ENCODE assay signal across 8 cellular contexts in genomic region chr6:146028250-146028789, GRCh38. TPM values are rescaled to one million over a fixed set of nuclear protein-coding genes. Genes with fewer than 3 reads are reported as not detected.
DNase-seq lines count a peak whose midpoint lies in the region; ATAC-seq and TF ChIP-seq lines count a peak whose summit lies in the region.

No MANE protein-coding gene starts in this region.

- H3K4me1 ChIP-seq in GM23338 (ENCODE audit: insufficient read depth) (peaks cover 6% of the 10 kb centered on the region; the same call in 1 of the 2 replicates), iPS DF 6.9 (ENCODE audit: control insufficient read depth, insufficient read depth, low read length) (no peaks in the 10 kb centered on the region), skeletal muscle satellite cell (ENCODE audit: control insufficient read depth, insufficient read depth, low read length) (no peaks in the 10 kb centered on the region)

- peaks cover 11% of the 10 kb centered on the region for H3K4me1 Mint-ChIP-seq in GM23338

- no peaks in the 10 kb centered on the region for H3K79me2 ChIP-seq in GM23338 (replicated peaks; ENCODE audit: insufficient read depth)

- H3K27ac ChIP-seq in GM23338 (ENCODE audit: low read depth) = no peak overlapping the region
- H3K27ac ChIP-seq in iPS DF 6.9 (ENCODE audit: low read length) = no peak overlapping the region

- no peak for TF ChIP-seq CTCF in GM23338 (conservative IDR thresholded peaks at IDR 0.05; ENCODE audit: low read depth in 2 of 2)

- H2AFZ ChIP-seq in GM23338 = peak overlapping the region; percentile 99

- H3K36me3 Mint-ChIP-seq in GM23338 (ENCODE audit: low read depth) = no peaks in the 10 kb centered on the region

- no peaks in the 10 kb centered on the region for H3K9me3 Mint-ChIP-seq in GM23338

- H3K27me3 ChIP-seq in GM23338 (ENCODE audit: insufficient read depth) (peaks cover 48% of the 10 kb centered on the region), iPS DF 6.9 (ENCODE audit: control insufficient read depth, insufficient read depth, low read length) (peaks cover 2% of the 10 kb centered on the region; the same call in 1 of the 2 replicates), skeletal muscle satellite cell (ENCODE audit: control insufficient read depth, insufficient read depth, low read length) (peaks cover 48% of the 10 kb centered on the region)

- H3K4me3 ChIP-seq in GM23338 = peak overlapping the region; percentile 72
- peak overlapping the region; percentile 53; the same call in 1 of the 2 replicates for H3K4me3 ChIP-seq in iPS DF 6.9 (ENCODE audit: low read length)
- H3K4me3 ChIP-seq in skeletal muscle satellite cell (ENCODE audit: low read length) = peak overlapping the region; percentile 71

- no peaks in the 10 kb centered on the region for H3K36me3 ChIP-seq in GM23338 (ENCODE audit: insufficient read depth)
- no peaks in the 10 kb centered on the region for H3K36me3 ChIP-seq in iPS DF 6.9 (ENCODE audit: control insufficient read depth, insufficient read depth, low read length)
- no peaks in the 10 kb centered on the region for H3K36me3 ChIP-seq in skeletal muscle satellite cell (ENCODE audit: insufficient read depth, low read length)

- no peaks in the 10 kb centered on the region for H4K20me1 ChIP-seq in GM23338 (replicated peaks; ENCODE audit: insufficient read depth)

- peak overlapping the region; percentile 88 for H3K4me3 Mint-ChIP-seq in GM23338

- no peaks in the 10 kb centered on the region for H3K9me3 ChIP-seq in iPS DF 6.9 (ENCODE audit: control insufficient read depth, insufficient read depth, low read length)
- H3K9me3 ChIP-seq in skeletal muscle satellite cell (replicated peaks; ENCODE audit: low read length) = no peaks in the 10 kb centered on the region

- peak overlapping the region; percentile 86 for H3K4me2 ChIP-seq in GM23338
- H3K4me2 ChIP-seq in skeletal muscle satellite cell (ENCODE audit: low read length) = peak overlapping the region; percentile 90

- ATAC-seq in GM23338 = peak; percentile 91

- no peaks in the 10 kb centered on the region for H3K9me2 ChIP-seq in GM23338 (ENCODE audit: insufficient read depth)

- WGBS in iPS DF 6.9 (ENCODE audit: insufficient coverage, insufficient read length) = no CpG with 5 or more reads among the region's 19 CpGs

- no peaks in the 10 kb centered on the region for H3F3A ChIP-seq in GM23338 (replicated peaks; ENCODE audit: low read depth)

- H3K27me3 Mint-ChIP-seq in GM23338 (ENCODE audit: insufficient read depth, low read depth, poor library complexity) = peaks cover 31% of the 10 kb centered on the region

- peak; percentile 51 for DNase-seq in Daoy (ENCODE audit: low read depth)
- DNase-seq in GM23338 (ENCODE audit: low spot score) = peak; percentile 82
- DNase-seq in NOMO-1 (lab: John Stamatoyannopoulos, UW; ENCODE audit: unreplicated experiment in 2 of 2) = peak; percentile 9 to 20
- peak; percentile 91 for DNase-seq in astrocyte of the hippocampus (ENCODE audit: low read depth, low spot score)
- DNase-seq in iPS DF 6.9 (ENCODE audit: low read depth, low spot score) = no peak
- no peak for DNase-seq in NCI-H2081 treated with DMSO at 0.1 percent for 48 hours (lab: John Stamatoyannopoulos, UW)
- DNase-seq in NCI-H2171 treated with DMSO at 0.1 percent for 48 hours (lab: John Stamatoyannopoulos, UW) = no peak

- no peak overlapping the region for H3K9ac ChIP-seq in skeletal muscle satellite cell (ENCODE audit: low read depth, low read length)

- no peak overlapping the region for H3K27ac Mint-ChIP-seq in GM23338

TF ChIP-seq in GM23338, 12 proteins besides CTCF, POLR2A, EP300 and RAD21 (continues in another document):
- TF ChIP-seq ETS1 (IDR thresholded peaks at IDR 0.05) (no peak), REST (IDR thresholded peaks at IDR 0.05; ENCODE audit: unreplicated experiment) (peak; percentile 92), STAT1 (IDR thresholded peaks at IDR 0.05; ENCODE audit: unreplicated experiment) (no peak), EZH2phosphoT487 (IDR thresholded peaks at IDR 0.05; ENCODE audit: unreplicated experiment) (no peak), EZH2 (IDR thresholded peaks at IDR 0.05; ENCODE audit: low read depth, unreplicated experiment) (no peak)

RNA-seq across cellular contexts. Expression of gene GRM1, which starts 0.5 kb away (rescaled TPM):
- total RNA-seq in Daoy (2014; rRNA removed; shearing (Covaris generic)) = not detected in 2 replicates
- 0.39 and 0.63 TPM in 2 replicates for total RNA-seq in GM23338 (2014; rRNA removed; shearing (Covaris generic))
- 0.29 and 0.49 TPM in 2 replicates for polyA plus RNA-seq in GM23338 (2016; fragmentation: Nextera tagmentation; extraction: Ambion mirVana)
- total RNA-seq in skeletal muscle satellite cell (2012; rRNA removed) = 0.25 TPM in 1 of 2 replicates, not detected in the other

Comparison
In these comparisons a context has a peak if more than half of its experiments do, and no peak if none do; other contexts are left out.
1. DNase-seq: peak in Daoy (single experiment), GM23338 (single experiment), NOMO-1 (2 of 2) and astrocyte of the hippocampus (single experiment); none in iPS DF 6.9 (single experiment), NCI-H2081 treated with DMSO at 0.1 percent for 48 hours (single experiment) and NCI-H2171 treated with DMSO at 0.1 percent for 48 hours (single experiment).
2. Peak in every context shown above with its lines, with median percentiles within 50 percentile points of each other: H3K4me3 ChIP-seq.